18 cellular contexts compared by ENCODE assay signal in genomic region chr9:70902171-70902570, GRCh38.
A peak's percentile ranks its signal among the peaks of the same experiment; 100 is the strongest.
DNase-seq lines count a peak whose midpoint lies in the region; TF ChIP-seq lines count a peak whose summit lies in the region.
"Had no signal": no experiment of that assay in that cellular context is flagged by ENCODE, and none has a peak within 500 bp of the region (broad histone marks: within the 10 kb centered on the region; RNA-seq: fewer than 3 reads in every experiment).

No MANE protein-coding gene starts in this region.

- peak; percentile 74 for DNase-seq in ELR (ENCODE audit: low read depth)
- DNase-seq in RPMI7951 (ENCODE audit: low read depth) = peak; percentile 6
- DNase-seq in epithelial cell of esophagus (ENCODE audit: low read depth) = peak; percentile 81
- no peak for DNase-seq in neural progenitor cell (ENCODE audit: low spot score)
- no peak for DNase-seq in SK-N-DZ (ENCODE audit: low spot score)
- DNase-seq in activated CD8-positive, alpha-beta memory T cell treated with anti-CD3 and anti-CD28 coated beads for 24 hours = no peak
- DNase-seq in anterior cingulate cortex (lab: John Stamatoyannopoulos, UW) = no peak
- no peak for DNase-seq in activated T-cell treated with anti-CD3 and anti-CD28 coated beads, Interleukin-2, amount 50 U/mL, for 1 hour
- DNase-seq: activated CD4-positive, alpha-beta T cell treated with anti-CD3 and anti-CD28 coated beads, Interleukin-2, amount 50 U/mL, for 4 hours; CD4-positive, alpha-beta memory T cell; colonic mucosa; DMS79; left colon; NCI-H1092 treated with DMSO at 0.1 percent for 48 hours; NCI-H2107; SHP77; stimulated activated CD8-positive, alpha-beta memory T cell treated with anti-CD3 and anti-CD28 coated beads, Interleukin-4, amount 100 ng/mL, for 48 hours; WERI-Rb-1 had no signal

- H3K4me2 ChIP-seq in neural progenitor cell = no peak overlapping the region

- H3K9ac ChIP-seq in neural progenitor cell = no peak overlapping the region

- no peaks in the 10 kb centered on the region for H4K20me1 ChIP-seq in neural progenitor cell (ENCODE audit: low read depth)

- no peaks in the 10 kb centered on the region for H3K36me3 ChIP-seq in neural progenitor cell
- H3K36me3 ChIP-seq: colonic mucosa, WERI-Rb-1 had no signal

- no peaks in the 10 kb centered on the region for H3K9me3 Mint-ChIP-seq in neural progenitor cell

- TF ChIP-seq CTCF in epithelial cell of esophagus (IDR thresholded peaks at IDR 0.05; ENCODE audit: insufficient read depth, low read depth, low read length, missing control alignments) (no peak), neural progenitor cell (IDR thresholded peaks at IDR 0.05) (no peak)

- H3K27me3 ChIP-seq in neural progenitor cell = no peaks in the 10 kb centered on the region
- H3K27me3 ChIP-seq: colonic mucosa had no signal

- H3K4me3 ChIP-seq in epithelial cell of esophagus (ENCODE audit: low read length) (no peak overlapping the region), neural progenitor cell (no peak overlapping the region)
- H3K4me3 ChIP-seq: colonic mucosa had no signal

- H2AFZ ChIP-seq in neural progenitor cell (replicated peaks) = no peak overlapping the region

- H3K79me2 ChIP-seq in neural progenitor cell (ENCODE audit: low read depth) = peaks cover 15% of the 10 kb centered on the region

- peak overlapping the region; percentile 17 for H3K27ac ChIP-seq in neural progenitor cell
- H3K27ac ChIP-seq: colonic mucosa, WERI-Rb-1 had no signal

- H3F3A ChIP-seq in neural progenitor cell (ENCODE audit: low read depth) = no peaks in the 10 kb centered on the region

- peaks cover 45% of the 10 kb centered on the region for H3K4me1 ChIP-seq in neural progenitor cell
- H3K4me1 ChIP-seq: colonic mucosa had no signal

- peaks cover 31% of the 10 kb centered on the region for H3K4me1 Mint-ChIP-seq in neural progenitor cell
- H3K4me1 Mint-ChIP-seq: CD4-positive, alpha-beta memory T cell had no signal

- no peak overlapping the region for H3K27ac Mint-ChIP-seq in neural progenitor cell
- H3K27ac Mint-ChIP-seq: CD4-positive, alpha-beta memory T cell had no signal

- H3K4me3 Mint-ChIP-seq in neural progenitor cell = no peak overlapping the region
- H3K4me3 Mint-ChIP-seq: CD4-positive, alpha-beta memory T cell had no signal

- no peaks in the 10 kb centered on the region for H3K9me3 ChIP-seq in neural progenitor cell (ENCODE audit: low read depth)
- H3K9me3 ChIP-seq: colonic mucosa had no signal

- H3K27me3 Mint-ChIP-seq in neural progenitor cell (ENCODE audit: insufficient read depth, low read depth) = no peaks in the 10 kb centered on the region
- H3K27me3 Mint-ChIP-seq: CD4-positive, alpha-beta memory T cell had no signal

- H3K36me3 Mint-ChIP-seq in neural progenitor cell = no peaks in the 10 kb centered on the region
- H3K36me3 Mint-ChIP-seq: CD4-positive, alpha-beta memory T cell had no signal

Comparison
In these comparisons a context has a peak if more than half of its experiments do, and no peak if none do; other contexts are left out.
1. DNase-seq: peak in ELR (single experiment), RPMI7951 (single experiment) and epithelial cell of esophagus (single experiment); none in neural progenitor cell (single experiment), SK-N-DZ (single experiment), activated CD8-positive, alpha-beta memory T cell treated with anti-CD3 and anti-CD28 coated beads for 24 hours (single experiment), anterior cingulate cortex (0 of 58) and activated T-cell treated with anti-CD3 and anti-CD28 coated beads, Interleukin-2, amount 50 U/mL, for 1 hour (single experiment).